22 cellular contexts compared by ENCODE assay signal in the genomic region with DNA sequence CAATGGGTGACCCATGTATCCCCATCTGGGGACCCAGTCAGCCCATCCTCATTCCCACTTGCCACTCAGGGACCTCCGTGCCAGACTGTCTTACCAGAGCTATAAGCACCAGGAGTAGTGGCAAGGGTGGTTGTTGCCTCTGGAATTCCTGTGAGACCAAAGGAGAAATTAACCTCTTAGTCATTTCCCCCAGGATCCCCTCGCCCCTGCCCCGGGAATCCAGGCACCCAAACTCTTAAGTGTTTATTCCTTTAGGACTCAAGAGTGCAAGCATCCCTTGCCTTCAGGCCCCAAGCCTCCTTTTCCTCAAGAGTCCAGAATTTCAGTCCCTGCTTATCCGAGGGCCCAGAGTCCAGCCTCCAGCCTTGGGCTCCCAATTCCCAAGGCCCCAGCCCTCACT. TPM values are rescaled to one million over a fixed set of nuclear protein-coding genes. Genes with fewer than 3 reads are reported as not detected.
A peak's percentile ranks its signal among the peaks of the same experiment; 100 is the strongest.
DNase-seq lines count a peak whose midpoint lies in the region; ATAC-seq and TF ChIP-seq lines count a peak whose summit lies in the region.
"Had no signal": no experiment of that assay in that cellular context is flagged by ENCODE, and none has a peak within 500 bp of the region (broad histone marks: within the 10 kb centered on the region; RNA-seq: fewer than 3 reads in every experiment).

No MANE protein-coding gene starts in this region.

- H3K4me2 ChIP-seq in osteoblast (ENCODE audit: insufficient read depth, low read length), result no peak overlapping the region

- no peaks in the 10 kb centered on the region for H4K20me1 ChIP-seq in osteoblast (ENCODE audit: insufficient read depth, low read length)

- H3K4me3 ChIP-seq in H7 (ENCODE audit: insufficient read depth, low read depth, low read length), result no peak overlapping the region
- H3K4me3 ChIP-seq in mesodermal cell (ENCODE audit: extremely low read depth, insufficient read depth, low read length, poor library complexity, severe bottlenecking), result no peak overlapping the region
- no peak overlapping the region for H3K4me3 ChIP-seq in osteoblast (ENCODE audit: insufficient read depth, low read length)
- no peak overlapping the region for H3K4me3 ChIP-seq in esophagus squamous epithelium

- WGBS in mesodermal cell (ENCODE audit: insufficient coverage in 2 of 2), 2 experiments, result 84 to 89% methylated on average over 3 to 4 of the region's 4 CpGs
- 89 to 97% methylated on average over 3 to 4 of the region's 4 CpGs for WGBS in esophagus squamous epithelium, 2 donors

- peaks cover 5% of the 10 kb centered on the region for H3K9me3 ChIP-seq in mesodermal cell (ENCODE audit: control insufficient read depth, low read length)
- H3K9me3 ChIP-seq in osteoblast (ENCODE audit: low read depth, low read length), result no peaks in the 10 kb centered on the region
- no peaks in the 10 kb centered on the region for H3K9me3 ChIP-seq in esophagus squamous epithelium

- H3K79me2 ChIP-seq in osteoblast (ENCODE audit: insufficient read depth, low read length), result no peaks in the 10 kb centered on the region

- DNase-seq in H7, result peak; percentile 45
- DNase-seq in epidermal melanocyte (ENCODE audit: insufficient read length, low spot score), result peak; percentile 9
- DNase-seq in osteoblast (ENCODE audit: insufficient read length, low spot score, missing footprints), result peak; percentile 88
- no peak for DNase-seq in esophagus squamous epithelium (lab: John Stamatoyannopoulos, UW)
- DNase-seq in MV-4-11 (lab: John Stamatoyannopoulos, UW), result no peak
- DNase-seq: C1 segment of cervical spinal cord; Calu3; CD4-positive, alpha-beta memory T cell; COR-L47; DMS53; DMS79 treated with DMSO at 0.1 percent for 48 hours; GF-D8; GOT3; HCEC 1CT had no signal

- H3K27me3 ChIP-seq in H7 (ENCODE audit: control insufficient read depth, insufficient read depth, low read length) (no peaks in the 10 kb centered on the region), osteoblast (ENCODE audit: insufficient read depth, low read length) (peaks cover 2% of the 10 kb centered on the region), esophagus squamous epithelium (no peaks in the 10 kb centered on the region)

- intact Hi-C loops in esophagus squamous epithelium (cut with DNase I), result no loop called here

- H2AFZ ChIP-seq in osteoblast (ENCODE audit: low read length), result no peak overlapping the region

- TF ChIP-seq CTCF in osteoblast (IDR thresholded peaks at IDR 0.05; ENCODE audit: extremely low read depth, low read depth, low read length), result no peak
- TF ChIP-seq CTCF in esophagus squamous epithelium (IDR thresholded peaks at IDR 0.05), result no peak

- H3K4me1 ChIP-seq in mesodermal cell (ENCODE audit: control insufficient read depth, insufficient read depth, low read length, poor library complexity, severe bottlenecking), result peaks cover 17% of the 10 kb centered on the region
- peaks cover 3% of the 10 kb centered on the region for H3K4me1 ChIP-seq in osteoblast (ENCODE audit: insufficient read depth, low read length)
- peaks cover 0 to 14% (median 11%) of the 10 kb centered on the region in 3 donors for H3K4me1 ChIP-seq in esophagus squamous epithelium

- H3K27ac ChIP-seq in mesodermal cell (ENCODE audit: low read depth, low read length, severe bottlenecking) (peak overlapping the region; percentile 6), osteoblast (ENCODE audit: low read depth, low read length) (no peak overlapping the region), esophagus squamous epithelium (no peak overlapping the region)

- TF ChIP-seq POLR2A in esophagus squamous epithelium (IDR thresholded peaks at IDR 0.05), result no peak

- no peaks in the 10 kb centered on the region for H3K36me3 ChIP-seq in H7 (replicated peaks; ENCODE audit: control insufficient read depth, insufficient read depth, low read length)
- no peaks in the 10 kb centered on the region for H3K36me3 ChIP-seq in mesodermal cell (ENCODE audit: control insufficient read depth, insufficient read depth, low read length)
- H3K36me3 ChIP-seq in osteoblast (ENCODE audit: insufficient read depth, low read length), result no peaks in the 10 kb centered on the region
- H3K36me3 ChIP-seq in esophagus squamous epithelium, result no peaks in the 10 kb centered on the region

- ATAC-seq in HG03097 (IDR thresholded peaks at IDR 0.05; ENCODE audit: low FRiP score, unreplicated experiment), result no peak
- no peak for ATAC-seq in HG02678 (IDR thresholded peaks at IDR 0.05; ENCODE audit: unreplicated experiment)

RNA-seq across cellular contexts. Expression of a gene that starts 9.2 kb away (rescaled TPM):
- 0.15 TPM in 1 of 2 replicates, not detected in the other for total RNA-seq in H7 (2014; rRNA removed; shearing (Covaris generic))
- polyA plus RNA-seq in mesodermal cell (2013, experiment 1 of 2), result 0.15 TPM
- polyA plus RNA-seq in mesodermal cell (2013, experiment 2 of 2), result 0.15 TPM
- total RNA-seq in osteoblast (under 0.01 and 0.29 TPM in 2 replicates), esophagus squamous epithelium (under 1 TPM in 1 of 4 donors, not detected in 3; 0.57 TPM)
- total RNA-seq: A172, A673, Daoy had no signal

RNA-seq across cellular contexts. Expression of a gene that starts 17.7 kb away (rescaled TPM):
- total RNA-seq in H7 (2014; rRNA removed; shearing (Covaris generic)), result 10.8 and 24.0 TPM in 2 replicates
- 17.0 TPM for polyA plus RNA-seq in mesodermal cell (2013, experiment 1 of 2)
- polyA plus RNA-seq in mesodermal cell (2013, experiment 2 of 2), result 13.7 TPM
- total RNA-seq in osteoblast (1.8 and 2.7 TPM in 2 replicates), esophagus squamous epithelium (1 to 10 TPM; 1.4 to 6.9 (median 5.2) TPM)
- total RNA-seq: Daoy had no signal

RNA-seq across cellular contexts. Expression of a gene that starts 26.5 kb away (rescaled TPM):
- 11.2 and 18.2 TPM in 2 replicates for total RNA-seq in H7 (2014; rRNA removed; shearing (Covaris generic))
- polyA plus RNA-seq in mesodermal cell (2013, experiment 1 of 2), result 4.5 TPM
- 2.7 TPM for polyA plus RNA-seq in mesodermal cell (2013, experiment 2 of 2)
- 14.5 and 18.3 TPM in 2 replicates for total RNA-seq in osteoblast
- 10 to 100 TPM in 3 of 4 donors, 1 to 10 TPM in 1; 4.2 to 16.2 (median 11.7) TPM for total RNA-seq in esophagus squamous epithelium

RNA-seq across cellular contexts. Expression of a gene that starts 32.1 kb away (rescaled TPM):
- total RNA-seq in H7 (2014; rRNA removed; shearing (Covaris generic)), result 0.78 and 1.8 TPM in 2 replicates
- polyA plus RNA-seq in mesodermal cell (2013, experiment 1 of 2), result not detected
- not detected for polyA plus RNA-seq in mesodermal cell (2013, experiment 2 of 2)
- total RNA-seq in osteoblast (not detected in 2 replicates), esophagus squamous epithelium (100 to 1,000 TPM in 1 of 4 donors, 10 to 100 TPM in 3; 12.2 to 125 (median 38.5) TPM)
- total RNA-seq: A172; A673; CD4-positive, alpha-beta memory T cell; Daoy; G401 had no signal
- polyA plus RNA-seq: BJ had no signal

RNA-seq across cellular contexts. Expression of a gene that starts 44.4 kb away (rescaled TPM):
- 10.9 and 26.4 TPM in 2 replicates for total RNA-seq in H7 (2014; rRNA removed; shearing (Covaris generic))
- 9.4 TPM for polyA plus RNA-seq in mesodermal cell (2013, experiment 1 of 2)
- polyA plus RNA-seq in mesodermal cell (2013, experiment 2 of 2), result 8.7 TPM
- total RNA-seq in osteoblast (13.0 and 13.3 TPM in 2 replicates), esophagus squamous epithelium (10 to 100 TPM in 2 of 4 donors, 1 to 10 TPM in 2; 7.0 to 10.9 (median 9.7) TPM)

Comparison
In these comparisons a context has a peak if more than half of its experiments do, and no peak if none do; other contexts are left out.
1. DNase-seq: peak in H7 (single experiment), epidermal melanocyte (single experiment) and osteoblast (single experiment); none in esophagus squamous epithelium (single experiment) and MV-4-11 (single experiment).